In the genomic region with DNA sequence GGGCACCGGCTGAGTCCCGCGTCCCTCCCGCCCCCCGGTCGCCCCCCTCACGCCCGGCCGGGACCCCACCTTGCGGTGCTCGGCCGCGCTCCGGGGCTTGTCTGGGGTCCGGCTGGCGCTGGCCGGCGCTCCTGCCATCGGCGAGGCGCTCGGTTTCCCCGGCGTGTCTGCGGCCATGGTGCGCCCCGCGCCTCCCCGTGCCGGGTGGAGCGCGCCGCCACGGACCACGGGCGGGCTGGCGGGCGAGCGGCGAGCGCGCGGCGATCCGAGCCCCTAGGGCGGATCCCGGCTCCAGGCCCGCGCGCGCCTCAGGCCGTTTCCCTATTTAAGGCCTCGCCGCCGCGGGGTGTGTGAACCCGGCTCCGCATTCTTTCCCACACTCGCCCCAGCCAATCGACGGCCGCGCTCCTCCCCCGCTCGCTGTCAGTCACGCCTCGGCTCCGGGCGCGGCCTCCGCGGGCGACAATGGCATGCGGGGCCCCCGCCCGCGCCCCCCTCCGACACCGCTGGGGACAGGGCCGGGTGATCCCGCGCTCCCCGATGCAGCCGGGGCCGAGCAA, we compare ENCODE assay signal across 8 cellular contexts. TPM values are rescaled to one million over a fixed set of nuclear protein-coding genes. Genes with fewer than 3 reads are reported as not detected.
DNase-seq lines count a peak whose midpoint lies in the region; ATAC-seq and TF ChIP-seq lines count a peak whose summit lies in the region.

A gene with protein sequence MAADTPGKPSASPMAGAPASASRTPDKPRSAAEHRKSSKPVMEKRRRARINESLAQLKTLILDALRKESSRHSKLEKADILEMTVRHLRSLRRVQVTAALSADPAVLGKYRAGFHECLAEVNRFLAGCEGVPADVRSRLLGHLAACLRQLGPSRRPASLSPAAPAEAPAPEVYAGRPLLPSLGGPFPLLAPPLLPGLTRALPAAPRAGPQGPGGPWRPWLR (minus strand): TSS at position 301 of the 560 bp plus-strand sequence. CDS start 124 bp downstream, at position 177.

- intact Hi-C loops in CD4-positive, alpha-beta memory T cell (cut with micrococcal nuclease): no loop called here

- peak within 1 kb of the TSS; percentile 64 to 91 (median 76) for H3K4me3 Mint-ChIP-seq in CD4-positive, alpha-beta memory T cell

- no peaks in the 10 kb centered on the region for H3K9me3 ChIP-seq in CD4-positive, alpha-beta memory T cell (ENCODE audit: control insufficient read depth in 1 of 2, low read length in 2 of 2)
- H3K9me3 ChIP-seq in fibroblast of lung (ENCODE audit: control insufficient read depth, insufficient read depth, low read depth, low read length) (no peaks in the 10 kb centered on the region), muscle layer of duodenum (ENCODE audit: control insufficient read depth in 1 of 2, low read length in 2 of 2) (no peaks in the 10 kb centered on the region)

- peak within 1 kb of the TSS; percentile 85 to 94 (median 89) for H3K27ac Mint-ChIP-seq in CD4-positive, alpha-beta memory T cell

- no peak for TF ChIP-seq CTCF in fibroblast of lung (conservative IDR thresholded peaks at IDR 0.05 in 1 of 2, IDR thresholded peaks at IDR 0.05 in 1 of 2; ENCODE audit: low read depth in 1 of 2, low read length in 2 of 2)

- H3K36me3 Mint-ChIP-seq in CD4-positive, alpha-beta memory T cell: no peaks in the 10 kb centered on the region

- peak; percentile 51 to 61 (median 58) for DNase-seq in CD4-positive, alpha-beta memory T cell
- peak; percentile 85 for DNase-seq in HEK293T (ENCODE audit: extremely low spot score)
- DNase-seq in NCI-H774 (lab: John Stamatoyannopoulos, UW): peak; percentile 69
- DNase-seq in activated effector memory CD4-positive, alpha-beta T cell treated with Interleukin-2 at 50 U/mL for 16 hours: peak; percentile 13
- peak; percentile 90 to 93 for DNase-seq in fibroblast of lung (ENCODE audit: low read depth in 2 of 2)
- peak in 33 of 49 donors; percentile 19 to 82 (median 50) for DNase-seq in substantia nigra (lab: John Stamatoyannopoulos, UW)

- no peak within 1 kb of the TSS for H3K27ac ChIP-seq in CD4-positive, alpha-beta memory T cell (ENCODE audit: low read depth, low read length)
- H3K27ac ChIP-seq in fibroblast of lung (ENCODE audit: insufficient read depth, low read length) (peak within 1 kb of the TSS; percentile 67), muscle layer of duodenum (ENCODE audit: low read length) (no peak within 1 kb of the TSS), substantia nigra (ENCODE audit: low read depth, low read length, poor library complexity, severe bottlenecking) (peak within 1 kb of the TSS; percentile 51)

- no peaks in the 10 kb centered on the region for H3K79me2 ChIP-seq in fibroblast of lung (ENCODE audit: control insufficient read depth, insufficient read depth, low read length)

- peaks cover 21 to 29% of the 10 kb centered on the region in 2 donors for H3K27me3 Mint-ChIP-seq in CD4-positive, alpha-beta memory T cell

- H3K4me1 ChIP-seq in CD4-positive, alpha-beta memory T cell (ENCODE audit: insufficient read depth, low read length): peaks cover 29% of the 10 kb centered on the region
- peaks cover 2% of the 10 kb centered on the region for H3K4me1 ChIP-seq in fibroblast of lung (ENCODE audit: control insufficient read depth, extremely low read depth, insufficient read depth, low read length)
- peaks cover 0 to 33% of the 10 kb centered on the region in 2 donors for H3K4me1 ChIP-seq in muscle layer of duodenum (ENCODE audit: control insufficient read depth in 1 of 2, insufficient read depth in 2 of 2, low read length in 2 of 2)

- no peaks in the 10 kb centered on the region for H3K36me3 ChIP-seq in CD4-positive, alpha-beta memory T cell (ENCODE audit: insufficient read depth, low read length)
- H3K36me3 ChIP-seq in fibroblast of lung (ENCODE audit: control insufficient read depth, insufficient read depth, low read length) (no peaks in the 10 kb centered on the region), muscle layer of duodenum (ENCODE audit: control insufficient read depth in 1 of 2, insufficient read depth in 2 of 2, low read length in 2 of 2) (no peaks in the 10 kb centered on the region)

- peak within 1 kb of the TSS; percentile 63 for H3K4me2 ChIP-seq in fibroblast of lung (ENCODE audit: extremely low read depth, insufficient read depth, low read length)

- no peaks in the 10 kb centered on the region for H4K20me1 ChIP-seq in fibroblast of lung (ENCODE audit: control insufficient read depth, extremely low read depth, insufficient read depth, low read length)

- POLR2A ChIA-PET in CD4-positive, alpha-beta memory T cell (lab: Charles Lee; ENCODE audit: partially characterized antibody): interaction anchor here (3.1 kb wide), 1 partner anchor 14 kb away, joined by 11 read pairs; a partner anchor contains a TSS
- POLR2A ChIA-PET in HEK293T (lab: Yijun Ruan, JAX): interaction anchor here (0.6 to 2.6 kb wide), 9 partner anchors 14 to 291 kb away, joined by 3 to 9 read pairs (median 4); a partner anchor contains a TSS

- H3K4me3 ChIP-seq in CD4-positive, alpha-beta memory T cell (ENCODE audit: low read length in 2 of 2): peak within 1 kb of the TSS; percentile 3 to 44
- H3K4me3 ChIP-seq in fibroblast of lung (replicated peaks in 1 of 4; ENCODE audit: control extremely low read depth in 1 of 4, insufficient read depth in 1 of 4, low read depth in 3 of 4, low read length in 4 of 4) (peak within 1 kb of the TSS; percentile 25 to 61 (median 44)), muscle layer of duodenum (ENCODE audit: low read depth in 1 of 2, low read length in 2 of 2) (peak within 1 kb of the TSS; percentile 46 to 68)

- no peak within 1 kb of the TSS for H2AFZ ChIP-seq in fibroblast of lung (ENCODE audit: low read length)

- H3K9ac ChIP-seq in fibroblast of lung (ENCODE audit: insufficient read depth, low read length): peak within 1 kb of the TSS; percentile 89

- H3K27me3 ChIP-seq in CD4-positive, alpha-beta memory T cell (ENCODE audit: insufficient read depth, low read length): peaks cover 39% of the 10 kb centered on the region
- H3K27me3 ChIP-seq in fibroblast of lung (ENCODE audit: control insufficient read depth, insufficient read depth, low read length) (peaks cover 14% of the 10 kb centered on the region), muscle layer of duodenum (ENCODE audit: low read depth, low read length) (peaks cover 24% of the 10 kb centered on the region)

- ATAC-seq in GM21619 (IDR thresholded peaks at IDR 0.05; ENCODE audit: unreplicated experiment): no peak

- peaks cover 7 to 24% (median 10%) of the 10 kb centered on the region in 4 donors for H3K4me1 Mint-ChIP-seq in CD4-positive, alpha-beta memory T cell

- CTCF ChIA-PET in CD4-positive, alpha-beta memory T cell (lab: Charles Lee; ENCODE audit: partially characterized antibody): interaction anchor here (1.1 kb wide), 1 partner anchor 14 kb away, joined by 5 read pairs; a partner anchor contains a TSS
- CTCF ChIA-PET in HEK293T (lab: Yijun Ruan, JAX): no interaction called here

- no peaks in the 10 kb centered on the region for H3K9me3 Mint-ChIP-seq in CD4-positive, alpha-beta memory T cell

TF ChIP-seq in HEK293T, 16 proteins besides CTCF, POLR2A, EP300 and RAD21:
- TF ChIP-seq ARNT (IDR thresholded peaks at IDR 0.05) (peak; percentile 78), ELF4 (IDR thresholded peaks at IDR 0.05) (no peak), ZNF384 (IDR thresholded peaks at IDR 0.05) (no peak), FOXA1 (IDR thresholded peaks at IDR 0.05) (no peak), L3MBTL2 (conservative IDR thresholded peaks at IDR 0.05) (no peak), TARDBP (IDR thresholded peaks at IDR 0.05) (no peak), NFRKB (IDR thresholded peaks at IDR 0.05) (no peak), LEF1 (IDR thresholded peaks at IDR 0.05; ENCODE audit: borderline replicate concordance) (no peak; the same call in 1 of the 2 replicates), CTBP1 (IDR thresholded peaks at IDR 0.05; ENCODE audit: borderline replicate concordance) (0 out of 2 replicates have a peak, but pooled peaks have one; percentile 34), BHLHE40 (IDR thresholded peaks at IDR 0.05; ENCODE audit: borderline replicate concordance) (no peak), SP1 (IDR thresholded peaks at IDR 0.05) (no peak), SUZ12 (IDR thresholded peaks at IDR 0.05) (no peak), HDGF (IDR thresholded peaks at IDR 0.05; ENCODE audit: borderline replicate concordance) (no peak), FOXK2 (IDR thresholded peaks at IDR 0.05) (no peak), FOXM1 (IDR thresholded peaks at IDR 0.05; ENCODE audit: borderline replicate concordance) (peak; percentile 92)
- TF ChIP-seq, protein P1, sequence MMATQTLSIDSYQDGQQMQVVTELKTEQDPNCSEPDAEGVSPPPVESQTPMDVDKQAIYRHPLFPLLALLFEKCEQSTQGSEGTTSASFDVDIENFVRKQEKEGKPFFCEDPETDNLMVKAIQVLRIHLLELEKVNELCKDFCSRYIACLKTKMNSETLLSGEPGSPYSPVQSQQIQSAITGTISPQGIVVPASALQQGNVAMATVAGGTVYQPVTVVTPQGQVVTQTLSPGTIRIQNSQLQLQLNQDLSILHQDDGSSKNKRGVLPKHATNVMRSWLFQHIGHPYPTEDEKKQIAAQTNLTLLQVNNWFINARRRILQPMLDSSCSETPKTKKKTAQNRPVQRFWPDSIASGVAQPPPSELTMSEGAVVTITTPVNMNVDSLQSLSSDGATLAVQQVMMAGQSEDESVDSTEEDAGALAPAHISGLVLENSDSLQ (IDR thresholded peaks at IDR 0.05): peak; percentile 97

RNA-seq across cellular contexts. Expression of the gene that starts here (rescaled TPM):
- total RNA-seq in CD4-positive, alpha-beta memory T cell: not detected
- under 1 TPM in 1 of 2 donors, not detected in 1; 0.36 TPM for polyA plus RNA-seq in CD4-positive, alpha-beta memory T cell
- 1.5 and 2.0 TPM in 2 replicates for total RNA-seq in fibroblast of lung
- polyA plus RNA-seq in fibroblast of lung: 0.10 and 0.49 TPM in 2 replicates
- polyA plus RNA-seq in fibroblast of lung (2012): 0.20 and 0.99 TPM in 2 replicates
- 0.39 TPM in 1 of 2 replicates, not detected in the other for polyA minus RNA-seq in fibroblast of lung (ENCODE audit: low replicate concordance)

Comparison
In these comparisons a context has a peak if more than half of its experiments do, and no peak if none do; other contexts are left out.
1. Peak in DNase-seq and H3K4me3 ChIP-seq in CD4-positive, alpha-beta memory T cell; RNA of the gene not detected or under 1 TPM.
2. DNase-seq: peak in every context shown above with its lines; median percentile 92 in fibroblast of lung; 85 in HEK293T; 69 in NCI-H774; 58 in CD4-positive, alpha-beta memory T cell; 50 in substantia nigra; 13 in activated effector memory CD4-positive, alpha-beta T cell treated with Interleukin-2 at 50 U/mL for 16 hours.
3. H3K27ac ChIP-seq: peak in fibroblast of lung (single experiment) and substantia nigra (single experiment); none in CD4-positive, alpha-beta memory T cell (single experiment) and muscle layer of duodenum (single experiment).
4. Peak in every context shown above with its lines, with median percentiles within 50 percentile points of each other: H3K4me3 ChIP-seq.